Comparison of ENCODE assay signal across 25 cellular contexts in the genomic region with DNA sequence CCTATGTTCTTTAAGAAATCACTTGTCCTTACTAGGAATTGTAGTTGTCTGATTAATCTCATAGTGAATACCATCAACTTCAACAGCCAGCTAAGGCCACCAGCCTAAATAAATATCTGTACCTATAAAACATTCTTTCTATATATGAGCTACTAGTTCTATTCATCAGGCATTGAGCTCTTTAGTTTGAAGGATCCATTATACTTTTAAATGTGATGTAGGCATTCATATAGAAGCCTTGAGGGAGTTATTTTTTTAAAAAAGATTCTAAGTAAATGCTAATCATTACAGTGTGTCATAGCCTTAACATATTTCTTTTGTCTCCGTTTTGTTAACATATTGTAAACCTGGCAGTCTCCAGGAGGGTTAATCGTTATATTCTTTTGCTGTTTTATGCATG.
"Had no signal": no experiment of that assay in that cellular context is flagged by ENCODE, and none has a peak within 500 bp of the region (broad histone marks: within the 10 kb centered on the region; RNA-seq: fewer than 3 reads in every experiment).

No MANE protein-coding gene starts in this region.

- H3K27ac ChIP-seq: colonic mucosa, coronary artery, dorsolateral prefrontal cortex, epithelial cell of prostate, esophagus muscularis mucosa, esophagus squamous epithelium, foreskin keratinocyte, gastrocnemius medialis, gastroesophageal sphincter, heart left ventricle, heart right ventricle had no signal

- H3K9me3 ChIP-seq: colonic mucosa, esophagus muscularis mucosa, esophagus squamous epithelium, gastrocnemius medialis, gastroesophageal sphincter, heart right ventricle had no signal

- H3K36me3 ChIP-seq: colonic mucosa, esophagus muscularis mucosa, esophagus squamous epithelium, gastrocnemius medialis, gastroesophageal sphincter, heart left ventricle, heart right ventricle had no signal

- H3K27me3 Mint-ChIP-seq: dendritic cell treated with granulocyte-macrophage colony-stimulating factor and Interleukin-4, amounts not matched to agents 40 ng/mL and 50 ng/mL, for 4 days; effector memory CD8-positive, alpha-beta T cell had no signal

- H3K9me3 Mint-ChIP-seq: dendritic cell treated with granulocyte-macrophage colony-stimulating factor and Interleukin-4, amounts not matched to agents 40 ng/mL and 50 ng/mL, for 4 days; endodermal cell had no signal

- H3K27ac Mint-ChIP-seq: dendritic cell treated with granulocyte-macrophage colony-stimulating factor and Interleukin-4, amounts not matched to agents 40 ng/mL and 50 ng/mL, for 4 days; effector memory CD8-positive, alpha-beta T cell; endodermal cell had no signal

- H3K4me1 ChIP-seq: colonic mucosa, esophagus muscularis mucosa, esophagus squamous epithelium, foreskin keratinocyte, gastrocnemius medialis, gastroesophageal sphincter, heart left ventricle, heart right ventricle had no signal

- DNase-seq: colonic mucosa; cortex of kidney; dermis blood vessel endothelial cell; dorsolateral prefrontal cortex; effector CD4-positive, alpha-beta T cell; effector CD8-positive, alpha-beta T cell; effector memory CD4-positive, alpha-beta T cell; effector memory CD8-positive, alpha-beta T cell; endodermal cell; erythroblast; esophagus squamous epithelium; foreskin fibroblast; foreskin keratinocyte; foreskin melanocyte; gastrocnemius medialis; glutamatergic neuron; head of caudate nucleus; heart left ventricle; heart right ventricle had no signal

- H3K27me3 ChIP-seq: colonic mucosa, dorsolateral prefrontal cortex, esophagus muscularis mucosa, esophagus squamous epithelium, foreskin keratinocyte, gastrocnemius medialis, gastroesophageal sphincter, heart left ventricle, heart right ventricle had no signal

- ATAC-seq: effector memory CD8-positive, alpha-beta T cell; esophagus mucosa; foreskin keratinocyte; gastrocnemius medialis; gastroesophageal sphincter; heart left ventricle; heart right ventricle had no signal

- H3K4me3 ChIP-seq: colonic mucosa, coronary artery, dorsolateral prefrontal cortex, esophagus muscularis mucosa, esophagus squamous epithelium, gastrocnemius medialis, gastroesophageal sphincter, heart left ventricle, heart right ventricle had no signal

- H3K4me3 Mint-ChIP-seq: dendritic cell treated with granulocyte-macrophage colony-stimulating factor and Interleukin-4, amounts not matched to agents 40 ng/mL and 50 ng/mL, for 4 days; effector memory CD8-positive, alpha-beta T cell; endodermal cell had no signal

- H3K4me1 Mint-ChIP-seq: endodermal cell had no signal
